1 cellular context compared by ENCODE assay signal in genomic region chr2:11837875-11838734, GRCh38.
TF ChIP-seq lines count a peak whose summit lies in the region.

No MANE protein-coding gene starts in this region.

TF ChIP-seq in IMR-90, 13 proteins besides CTCF, POLR2A, EP300 and RAD21 (continued from another document):
- no peak for TF ChIP-seq ELK1 (IDR thresholded peaks at IDR 0.05; ENCODE audit: borderline replicate concordance, low read depth, low read length)
- no peak for TF ChIP-seq CEBPB (IDR thresholded peaks at IDR 0.05; ENCODE audit: low read depth, low read length)
- no peak for TF ChIP-seq BHLHE40 (IDR thresholded peaks at IDR 0.05; ENCODE audit: low read depth, low read length)
